Comparison of ENCODE assay signal across 19 cellular contexts in the genomic region with DNA sequence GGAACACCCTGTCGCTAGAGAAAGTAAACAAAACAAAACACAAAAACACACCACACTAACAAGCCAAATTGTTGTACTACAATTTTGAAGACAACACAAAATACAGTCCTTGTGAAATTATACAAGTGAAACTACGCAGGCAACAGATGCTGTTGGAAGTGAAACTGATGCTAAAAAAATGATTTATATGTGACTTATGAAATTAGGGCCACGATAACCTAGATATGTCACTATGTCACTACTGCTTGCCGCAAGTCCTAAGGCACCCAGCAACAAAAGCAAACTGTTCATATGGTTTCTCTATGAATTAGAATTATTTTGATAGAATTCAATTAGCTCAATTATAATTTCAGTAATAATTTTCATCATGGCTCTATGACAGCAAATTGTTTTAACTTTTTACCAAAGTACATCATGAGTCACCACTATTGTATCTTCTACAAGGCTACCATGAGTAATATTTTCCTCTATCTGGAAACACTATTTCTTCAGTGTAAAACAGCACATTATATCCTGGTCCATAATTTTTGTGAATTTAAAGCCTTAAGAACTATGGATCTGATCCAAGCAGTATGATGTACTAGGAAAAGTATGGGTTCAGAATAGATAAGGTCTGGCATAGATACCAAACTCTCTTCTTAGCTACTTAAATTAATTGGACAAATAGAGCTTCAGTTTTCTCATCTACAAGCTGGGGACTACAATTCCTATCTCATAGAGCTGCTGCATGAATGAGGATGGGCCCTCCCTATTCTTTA.
DNase-seq lines count a peak whose midpoint lies in the region; ATAC-seq and TF ChIP-seq lines count a peak whose summit lies in the region.
"Had no signal": no experiment of that assay in that cellular context is flagged by ENCODE, and none has a peak within 500 bp of the region (broad histone marks: within the 10 kb centered on the region; RNA-seq: fewer than 3 reads in every experiment).

No MANE protein-coding gene starts in this region.

- H3K4me3 ChIP-seq in CD8-positive, alpha-beta T cell (ENCODE audit: low read depth, low read length), result no peak overlapping the region
- H3K4me3 ChIP-seq in vagina, result no peak overlapping the region
- H3K4me3 ChIP-seq: dorsolateral prefrontal cortex, heart left ventricle, left ventricle myocardium inferior, MG63, neural progenitor cell, thyroid gland had no signal

- TF ChIP-seq POLR2A in vagina (IDR thresholded peaks at IDR 0.05), result no peak

- TF ChIP-seq CTCF in CD8-positive, alpha-beta T cell (IDR thresholded peaks at IDR 0.05), result no peak
- no peak for TF ChIP-seq CTCF in vagina (IDR thresholded peaks at IDR 0.05)

- H3K36me3 ChIP-seq in CD8-positive, alpha-beta T cell (ENCODE audit: insufficient read depth, low read length), result no peaks in the 10 kb centered on the region
- no peaks in the 10 kb centered on the region for H3K36me3 ChIP-seq in vagina
- H3K36me3 ChIP-seq: heart left ventricle, left ventricle myocardium inferior, MG63, thyroid gland had no signal

- CTCF ChIA-PET in CD8-positive, alpha-beta T cell (lab: Charles Lee), result no interaction called here

- H3K9me3 ChIP-seq in CD8-positive, alpha-beta T cell (ENCODE audit: low read length), result no peaks in the 10 kb centered on the region
- no peaks in the 10 kb centered on the region for H3K9me3 ChIP-seq in vagina
- H3K9me3 ChIP-seq: heart left ventricle, left ventricle myocardium inferior, MG63, thyroid gland had no signal

- H3K27ac Mint-ChIP-seq in CD8-positive, alpha-beta T cell, result no peak overlapping the region
- H3K27ac Mint-ChIP-seq: activated B cell treated with CpG ODN at 0.5 μM for 24 hours; activated naive CD4-positive, alpha-beta T cell treated with anti-CD3 and anti-CD28 coated beads, Interleukin-2, amount 50 U/mL, for 24 hours; neural progenitor cell had no signal

- intact Hi-C loops in CD8-positive, alpha-beta T cell (cut with DNase I, micrococcal nuclease), result no loop called here
- intact Hi-C loops in vagina (cut with DNase I), result no loop called here

- H3K27me3 Mint-ChIP-seq in CD8-positive, alpha-beta T cell (ENCODE audit: low read depth), result no peaks in the 10 kb centered on the region
- H3K27me3 Mint-ChIP-seq: activated B cell treated with CpG ODN at 0.5 μM for 24 hours; activated naive CD4-positive, alpha-beta T cell treated with anti-CD3 and anti-CD28 coated beads, Interleukin-2, amount 50 U/mL, for 24 hours had no signal

- H3K27me3 ChIP-seq in CD8-positive, alpha-beta T cell (ENCODE audit: insufficient read depth, low read length), result no peaks in the 10 kb centered on the region
- H3K27me3 ChIP-seq in vagina, result no peaks in the 10 kb centered on the region
- H3K27me3 ChIP-seq: dorsolateral prefrontal cortex, heart left ventricle, MG63, neural progenitor cell, thyroid gland had no signal

- H3K4me1 ChIP-seq in CD8-positive, alpha-beta T cell (ENCODE audit: insufficient read depth, low read length), result no peaks in the 10 kb centered on the region
- H3K4me1 ChIP-seq in vagina, result no peaks in the 10 kb centered on the region
- H3K4me1 ChIP-seq: heart left ventricle, left ventricle myocardium inferior, neural progenitor cell, thyroid gland had no signal

- POLR2A ChIA-PET in CD8-positive, alpha-beta T cell (lab: Charles Lee), result interaction anchor here (0.7 kb wide), 1 partner anchor 979 kb away, joined by 6 read pairs; no protein-coding TSS in a partner anchor

- H3K36me3 Mint-ChIP-seq in CD8-positive, alpha-beta T cell, result no peaks in the 10 kb centered on the region
- H3K36me3 Mint-ChIP-seq: activated naive CD4-positive, alpha-beta T cell treated with anti-CD3 and anti-CD28 coated beads, Interleukin-2, amount 50 U/mL, for 24 hours had no signal

- H3K27ac ChIP-seq in CD8-positive, alpha-beta T cell (ENCODE audit: low read depth, low read length), result no peak overlapping the region
- H3K27ac ChIP-seq in vagina, result no peak overlapping the region
- H3K27ac ChIP-seq: dorsolateral prefrontal cortex, heart left ventricle, HL-60, left ventricle myocardium inferior, neural progenitor cell, thyroid gland had no signal

- no peaks in the 10 kb centered on the region for H3K4me1 Mint-ChIP-seq in CD8-positive, alpha-beta T cell (ENCODE audit: low read depth)
- H3K4me1 Mint-ChIP-seq: activated B cell treated with CpG ODN at 0.5 μM for 24 hours; activated naive CD4-positive, alpha-beta T cell treated with anti-CD3 and anti-CD28 coated beads, Interleukin-2, amount 50 U/mL, for 24 hours; neural progenitor cell had no signal

- DNase-seq in A172 (ENCODE audit: low spot score), result peak; percentile 52
- peak; percentile 50 for DNase-seq in HS-27A (ENCODE audit: low read depth)
- DNase-seq in astrocyte of the hippocampus (ENCODE audit: low read depth, low spot score), result peak; percentile 40
- DNase-seq in glomerular visceral epithelial cell (ENCODE audit: extremely low spot score), result peak; percentile 2
- DNase-seq in CD8-positive, alpha-beta T cell, result no peak
- DNase-seq in vagina (ENCODE audit: extremely low spot score in 2 of 2), result no peak
- no peak for DNase-seq in mucosa of gallbladder (ENCODE audit: low spot score)
- DNase-seq: 8988T, activated B cell treated with CpG ODN at 0.5 μM for 24 hours, dorsolateral prefrontal cortex, heart left ventricle, left ventricle myocardium inferior, MG63, NCI-H2171, thyroid gland had no signal

- no peak for ATAC-seq in CD8-positive, alpha-beta T cell
- no peak for ATAC-seq in HG02763 (IDR thresholded peaks at IDR 0.05; ENCODE audit: unreplicated experiment)
- ATAC-seq: heart left ventricle had no signal

- H3K4me3 Mint-ChIP-seq in CD8-positive, alpha-beta T cell, result no peak overlapping the region
- H3K4me3 Mint-ChIP-seq: activated B cell treated with CpG ODN at 0.5 μM for 24 hours; activated naive CD4-positive, alpha-beta T cell treated with anti-CD3 and anti-CD28 coated beads, Interleukin-2, amount 50 U/mL, for 24 hours; neural progenitor cell had no signal

- H3K9me3 Mint-ChIP-seq in CD8-positive, alpha-beta T cell, result no peaks in the 10 kb centered on the region
- H3K9me3 Mint-ChIP-seq: activated B cell treated with CpG ODN at 0.5 μM for 24 hours; activated naive CD4-positive, alpha-beta T cell treated with anti-CD3 and anti-CD28 coated beads, Interleukin-2, amount 50 U/mL, for 24 hours; neural progenitor cell had no signal

Comparison
In these comparisons a context has a peak if more than half of its experiments do, and no peak if none do; other contexts are left out.
1. DNase-seq: peak in A172 (single experiment), HS-27A (single experiment), astrocyte of the hippocampus (single experiment) and glomerular visceral epithelial cell (single experiment); none in CD8-positive, alpha-beta T cell (0 of 7), vagina (0 of 2) and mucosa of gallbladder (single experiment).